ENCODE assay signal across 1 cellular context in genomic region chr3:150327678-150328667, GRCh38.
TF ChIP-seq lines count a peak whose summit lies in the region.

No MANE protein-coding gene starts in this region.

TF ChIP-seq in SK-N-SH, 30 proteins besides CTCF, POLR2A, EP300 and RAD21 (continued from another document):
- TF ChIP-seq REST (IDR thresholded peaks at IDR 0.05; ENCODE audit: low read depth, low read length) = no peak
- no peak for TF ChIP-seq SIN3A (IDR thresholded peaks at IDR 0.05; ENCODE audit: borderline replicate concordance, low read depth, low read length)
- no peak for TF ChIP-seq RCOR1 (IDR thresholded peaks at IDR 0.05; ENCODE audit: low read length)
- no peak for TF ChIP-seq SMC3 (IDR thresholded peaks at IDR 0.05; ENCODE audit: low read depth, low read length)
- no peak for TF ChIP-seq RXRA (IDR thresholded peaks at IDR 0.05; ENCODE audit: borderline replicate concordance, low read depth)
- TF ChIP-seq NRF1 (IDR thresholded peaks at IDR 0.05; ENCODE audit: low read depth, low read length) = no peak
- no peak for TF ChIP-seq ZBTB33 (IDR thresholded peaks at IDR 0.05; ENCODE audit: borderline replicate concordance, low read depth)
- TF ChIP-seq POLR2AphosphoS5 (IDR thresholded peaks at IDR 0.05; ENCODE audit: low read depth, low read length) = no peak
- no peak for TF ChIP-seq TAF1 (IDR thresholded peaks at IDR 0.05; ENCODE audit: borderline replicate concordance, low read depth, low read length)
- no peak for TF ChIP-seq FOXJ3 (CRISPR knock-in tag; IDR thresholded peaks at IDR 0.05)
- no peak for TF ChIP-seq NFIC (IDR thresholded peaks at IDR 0.05; ENCODE audit: borderline replicate concordance)
- TF ChIP-seq PBX3 (IDR thresholded peaks at IDR 0.05) = no peak
